ENCODE assay signal across 8 cellular contexts in genomic region chr19:47745010-47745901, GRCh38. TPM values are rescaled to one million over a fixed set of nuclear protein-coding genes. Genes with fewer than 3 reads are reported as not detected.
DNase-seq lines count a peak whose midpoint lies in the region; ATAC-seq and TF ChIP-seq lines count a peak whose summit lies in the region.

Gene NOP53 (plus strand): TSS chr19:47745546. CDS start chr19:47745560, 14 bp downstream.

- no peak for TF ChIP-seq EP300 in ovary (IDR thresholded peaks at IDR 0.05)

- 3 to 4% (median 4%) methylated on average over 41 to 53 of the region's 53 CpGs for WGBS in ovary, 3 donors
- WGBS in thymus, result 5% methylated on average over 53 of the region's 53 CpGs

- peak; percentile 96 for DNase-seq in GM10248 (ENCODE audit: extremely low spot score)
- peak; percentile 69 for DNase-seq in NCI-H1417 treated with DMSO at 0.1 percent for 48 hours (lab: John Stamatoyannopoulos, UW)
- DNase-seq in SW 1271 (lab: John Stamatoyannopoulos, UW), result peak; percentile 54 to 87
- peak; percentile 96 for DNase-seq in activated naive CD8-positive, alpha-beta T cell treated with anti-CD3 and anti-CD28 coated beads, Interleukin-2, amount 10 ng/mL, durations not matched to agents 7 days and 5 days
- DNase-seq in head of caudate nucleus, result peak; percentile 89 to 99 (median 96)
- peak; percentile 96 to 99 (median 98) for DNase-seq in ovary

- intact Hi-C loops in head of caudate nucleus (cut with DNase I), result no loop called here
- intact Hi-C loops in ovary (cut with DNase I), result loop anchor here in 1 of 4 donors (2.0 kb wide), 1 partner anchor 32 kb away; the partner anchor contains the start of gene EHD2

- H3K27me3 ChIP-seq in ovary, result no peaks in the 10 kb centered on the region
- H3K27me3 ChIP-seq in thymus (ENCODE audit: control insufficient read depth, insufficient read depth), result peaks cover 2% of the 10 kb centered on the region

- no peaks in the 10 kb centered on the region for H3K9me3 Mint-ChIP-seq in activated naive CD8-positive, alpha-beta T cell treated with anti-CD3 and anti-CD28 coated beads, Interleukin-2, amount 10 ng/mL, durations not matched to agents 7 days and 5 days

- H3K4me1 Mint-ChIP-seq in activated naive CD8-positive, alpha-beta T cell treated with anti-CD3 and anti-CD28 coated beads, Interleukin-2, amount 10 ng/mL, durations not matched to agents 7 days and 5 days, result peaks cover 32% of the 10 kb centered on the region

- CTCF ChIA-PET in GM10248 (lab: Yijun Ruan, JAX), result interaction anchor here (0.6 to 3.5 kb wide), 12 partner anchors 11 to 317 kb away, joined by 3 to 23 read pairs (median 3); partner anchors contain the start of genes EHD2 and NAPA

- peak within 1 kb of the TSS; percentile 100 for H3K27ac Mint-ChIP-seq in activated naive CD8-positive, alpha-beta T cell treated with anti-CD3 and anti-CD28 coated beads, Interleukin-2, amount 10 ng/mL, durations not matched to agents 7 days and 5 days

- POLR2A ChIA-PET in GM10248 (lab: Yijun Ruan, JAX), result interaction anchor here (0.6 kb wide), 1 partner anchor 1398 kb away, joined by 4 read pairs; no protein-coding TSS in a partner anchor
- POLR2A ChIA-PET in activated naive CD8-positive, alpha-beta T cell treated with anti-CD3 and anti-CD28 coated beads, Interleukin-2, amount 10 ng/mL, durations not matched to agents 7 days and 5 days (lab: Charles Lee), result interaction anchor here (0.6 to 1.0 kb wide), 5 partner anchors 10 to 1963 kb away, joined by 3 to 4 read pairs (median 3); partner anchors contain the start of genes DMPK and SELENOW

- ATAC-seq in HG02678 (IDR thresholded peaks at IDR 0.05; ENCODE audit: unreplicated experiment), result peak; percentile 76
- ATAC-seq in activated naive CD8-positive, alpha-beta T cell treated with anti-CD3 and anti-CD28 coated beads, Interleukin-2, amount 10 ng/mL, durations not matched to agents 7 days and 5 days (ENCODE audit: low read depth), result peak; percentile 72

- TF ChIP-seq CTCF in GM10248 (IDR thresholded peaks at IDR 0.05; ENCODE audit: control extremely low read depth, extremely low read depth, low read depth, missing control alignments) (no peak), ovary (IDR thresholded peaks at IDR 0.05) (peak in 2 of 3 donors; percentile 26 to 41)

- H3K4me3 Mint-ChIP-seq in activated naive CD8-positive, alpha-beta T cell treated with anti-CD3 and anti-CD28 coated beads, Interleukin-2, amount 10 ng/mL, durations not matched to agents 7 days and 5 days, result peak within 1 kb of the TSS; percentile 99

- peaks cover 9% of the 10 kb centered on the region for H3K4me1 ChIP-seq in ovary (ENCODE audit: insufficient read depth)
- H3K4me1 ChIP-seq in thymus (ENCODE audit: control insufficient read depth, insufficient read depth, low read length), result peaks cover 36% of the 10 kb centered on the region

- H3K36me3 ChIP-seq in ovary (no peaks in the 10 kb centered on the region), thymus (ENCODE audit: control insufficient read depth, insufficient read depth) (peaks cover 18% of the 10 kb centered on the region)

- H3K36me3 Mint-ChIP-seq in activated naive CD8-positive, alpha-beta T cell treated with anti-CD3 and anti-CD28 coated beads, Interleukin-2, amount 10 ng/mL, durations not matched to agents 7 days and 5 days, result peaks cover 18% of the 10 kb centered on the region

- TF ChIP-seq POLR2A in ovary (IDR thresholded peaks at IDR 0.05), result peak; percentile 68

- H3K4me3 ChIP-seq in ovary (peak within 1 kb of the TSS; percentile 96), thymus (ENCODE audit: low read length) (peak within 1 kb of the TSS; percentile 71)

- no peaks in the 10 kb centered on the region for H3K27me3 Mint-ChIP-seq in activated naive CD8-positive, alpha-beta T cell treated with anti-CD3 and anti-CD28 coated beads, Interleukin-2, amount 10 ng/mL, durations not matched to agents 7 days and 5 days

- H3K9me3 ChIP-seq in ovary, result no peaks in the 10 kb centered on the region
- H3K9me3 ChIP-seq in thymus (ENCODE audit: control insufficient read depth), result no peaks in the 10 kb centered on the region

- H3K27ac ChIP-seq in ovary (peak within 1 kb of the TSS; percentile 78 to 97), thymus (ENCODE audit: low read depth) (peak within 1 kb of the TSS; percentile 99)

RNA-seq across cellular contexts. Expression of gene NOP53, which starts in this region (rescaled TPM):
- total RNA-seq in activated naive CD8-positive, alpha-beta T cell treated with anti-CD3 and anti-CD28 coated beads, Interleukin-2, amount 10 ng/mL, durations not matched to agents 7 days and 5 days, result 100 to 1,000 TPM; 434 to 469 TPM
- total RNA-seq in ovary, result 100 to 1,000 TPM; 645 to 985 (median 727) TPM
- polyA plus RNA-seq in ovary (1,000 to 10,000 TPM in 1 of 2 donors, 100 to 1,000 TPM in 1; 591 to 1,198 TPM), thymus (621 TPM)

Comparison
In these comparisons a context has a peak if more than half of its experiments do, and no peak if none do; other contexts are left out.
1. Peak in every context shown above with its lines: DNase-seq, ATAC-seq, H3K4me3 ChIP-seq and H3K27ac ChIP-seq.